ENCODE assay signal across 14 cellular contexts in genomic region chr17:46121165-46121764, GRCh38.
DNase-seq lines count a peak whose midpoint lies in the region; ATAC-seq and TF ChIP-seq lines count a peak whose summit lies in the region.
"Had no signal": no experiment of that assay in that cellular context is flagged by ENCODE, and none has a peak within 500 bp of the region (broad histone marks: within the 10 kb centered on the region; RNA-seq: fewer than 3 reads in every experiment).

No MANE protein-coding gene starts in this region.

- peaks cover 0 to 3% (median 0%) of the 10 kb centered on the region in 9 donors for H3K36me3 ChIP-seq in heart right ventricle

- H3K4me3 ChIP-seq in heart right ventricle, result no peak overlapping the region

- DNase-seq in activated T-cell treated with anti-CD3 and anti-CD28 coated beads, Interleukin-2, amount 50 U/mL, for 24 hours, result no peak
- no peak for DNase-seq in activated T-cell treated with anti-CD3 and anti-CD28 coated beads for 4 hours
- peak; percentile 25 for DNase-seq in SKM-1 treated with dmso at 0.1 percent for 144 hours (lab: John Stamatoyannopoulos, UW; ENCODE audit: unreplicated experiment)
- no peak for DNase-seq in heart right ventricle
- no peak for DNase-seq in stimulated activated naive B cell treated with anti-CD40 and anti-IgM and Interleukin-4, amounts not matched to agents 10 μg/mL and 1 μg/mL and 100 μg/mL, for 72 hours
- DNase-seq in A172 (ENCODE audit: low spot score), result no peak
- no peak for DNase-seq in NCI-H146 (lab: John Stamatoyannopoulos, UW)
- DNase-seq: activated CD8-positive, alpha-beta memory T cell treated with anti-CD3 and anti-CD28 coated beads for 24 hours; DMS79; NCI-H1417 treated with DMSO at 0.1 percent for 48 hours; stimulated activated naive CD4-positive, alpha-beta T cell treated with Interleukin-2 at 50 U/mL for 16 hours; T-helper 1 cell had no signal

- ATAC-seq in heart right ventricle (peak in 7 of 8 donors; percentile 41 to 84 (median 59)), GM18502 (IDR thresholded peaks at IDR 0.05; ENCODE audit: poor library complexity, unreplicated experiment) (no peak)
- peak; percentile 53 to 87 for ATAC-seq in stimulated activated naive B cell treated with anti-CD40 and anti-IgM and Interleukin-4, amounts not matched to agents 10 μg/mL and 1 μg/mL and 100 μg/mL, for 72 hours (replicated peaks)

- 7 to 10% methylated on average over 1 of the region's 1 CpG for WGBS in heart right ventricle, 2 donors

- intact Hi-C loops in heart right ventricle (cut with DNase I), result loop anchor here in 1 of 10 donors (5.0 kb wide), 1 partner anchor 51 kb away; no protein-coding TSS in a partner anchor

- H3K4me3 Mint-ChIP-seq in activated T-cell treated with anti-CD3 and anti-CD28 coated beads, Interleukin-2, amount 50 U/mL, for 24 hours, result no peak overlapping the region
- peak overlapping the region in 1 of 2 donors; percentile 0 for H3K4me3 Mint-ChIP-seq in stimulated activated naive B cell treated with anti-CD40 and anti-IgM and Interleukin-4, amounts not matched to agents 10 μg/mL and 1 μg/mL and 100 μg/mL, for 72 hours
- H3K4me3 Mint-ChIP-seq: neural crest cell had no signal

- no peaks in the 10 kb centered on the region for H3K9me3 Mint-ChIP-seq in activated T-cell treated with anti-CD3 and anti-CD28 coated beads, Interleukin-2, amount 50 U/mL, for 24 hours
- peaks cover 2 to 4% of the 10 kb centered on the region in 2 donors for H3K9me3 Mint-ChIP-seq in stimulated activated naive B cell treated with anti-CD40 and anti-IgM and Interleukin-4, amounts not matched to agents 10 μg/mL and 1 μg/mL and 100 μg/mL, for 72 hours
- H3K9me3 Mint-ChIP-seq: neural crest cell had no signal

- H3K36me3 Mint-ChIP-seq in activated T-cell treated with anti-CD3 and anti-CD28 coated beads, Interleukin-2, amount 50 U/mL, for 24 hours (ENCODE audit: low read depth), result peaks cover 19% of the 10 kb centered on the region
- H3K36me3 Mint-ChIP-seq in stimulated activated naive B cell treated with anti-CD40 and anti-IgM and Interleukin-4, amounts not matched to agents 10 μg/mL and 1 μg/mL and 100 μg/mL, for 72 hours, result peaks cover 11 to 22% of the 10 kb centered on the region in 2 donors

- peaks cover 81% of the 10 kb centered on the region for H3K4me1 Mint-ChIP-seq in activated T-cell treated with anti-CD3 and anti-CD28 coated beads, Interleukin-2, amount 50 U/mL, for 24 hours (ENCODE audit: low read depth)
- H3K4me1 Mint-ChIP-seq in stimulated activated naive B cell treated with anti-CD40 and anti-IgM and Interleukin-4, amounts not matched to agents 10 μg/mL and 1 μg/mL and 100 μg/mL, for 72 hours, result peaks cover 45 to 52% of the 10 kb centered on the region in 2 donors

- peaks cover 15 to 96% (median 84%) of the 10 kb centered on the region in 9 donors for H3K4me1 ChIP-seq in heart right ventricle

- peak overlapping the region in 8 of 10 donors; percentile 11 to 66 (median 22) for H3K27ac ChIP-seq in heart right ventricle

- no peak for TF ChIP-seq CTCF in heart right ventricle (IDR thresholded peaks at IDR 0.05)

- H3K27me3 Mint-ChIP-seq in activated T-cell treated with anti-CD3 and anti-CD28 coated beads, Interleukin-2, amount 50 U/mL, for 24 hours, result no peaks in the 10 kb centered on the region
- H3K27me3 Mint-ChIP-seq in stimulated activated naive B cell treated with anti-CD40 and anti-IgM and Interleukin-4, amounts not matched to agents 10 μg/mL and 1 μg/mL and 100 μg/mL, for 72 hours, result no peaks in the 10 kb centered on the region

- H3K27me3 ChIP-seq in heart right ventricle, result no peaks in the 10 kb centered on the region

- no peaks in the 10 kb centered on the region for H3K9me3 ChIP-seq in heart right ventricle

- peak overlapping the region; percentile 85 for H3K27ac Mint-ChIP-seq in activated T-cell treated with anti-CD3 and anti-CD28 coated beads, Interleukin-2, amount 50 U/mL, for 24 hours
- H3K27ac Mint-ChIP-seq in stimulated activated naive B cell treated with anti-CD40 and anti-IgM and Interleukin-4, amounts not matched to agents 10 μg/mL and 1 μg/mL and 100 μg/mL, for 72 hours, result peak overlapping the region; percentile 51
